Comparison of ENCODE assay signal across 17 cellular contexts in genomic region chr9:114395768-114396167, GRCh38. TPM values are rescaled to one million over a fixed set of nuclear protein-coding genes. Genes with fewer than 3 reads are reported as not detected.
DNase-seq lines count a peak whose midpoint lies in the region; ATAC-seq, FAIRE-seq and TF ChIP-seq lines count a peak whose summit lies in the region.
"Had no signal": no experiment of that assay in that cellular context is flagged by ENCODE, and none has a peak within 500 bp of the region (broad histone marks: within the 10 kb centered on the region; RNA-seq: fewer than 3 reads in every experiment).

No MANE protein-coding gene starts in this region.

- ATAC-seq in Panc1, result no peak
- no peak for ATAC-seq in stimulated activated effector memory CD8-positive, alpha-beta T cell treated with anti-CD3 and anti-CD28 coated beads, Interleukin-12 subunit alpha, Interleukin-12 subunit beta, amount 100 ng/mL, for 72 hours
- ATAC-seq: sciatic nerve had no signal

- no peaks in the 10 kb centered on the region; the same call in 1 of the 2 replicates for H3K36me3 ChIP-seq in Panc1 (ENCODE audit: control insufficient read depth, insufficient read depth, low read length)
- H3K36me3 ChIP-seq in MG63, result no peaks in the 10 kb centered on the region
- H3K36me3 ChIP-seq: SJCRH30, tibial nerve had no signal

- H3K4me1 Mint-ChIP-seq in T-helper 1 cell treated with Interleukin-12 subunit alpha and Interleukin-12 subunit beta and Interleukin-4 antibody, amounts not matched to agents 30 μg/mL and 1 μg/mL, for 36 hours (ENCODE audit: low read depth), result peaks cover 52% of the 10 kb centered on the region
- peaks cover 56% of the 10 kb centered on the region for H3K4me1 Mint-ChIP-seq in stimulated activated effector memory CD8-positive, alpha-beta T cell treated with anti-CD3 and anti-CD28 coated beads, Interleukin-12 subunit alpha, Interleukin-12 subunit beta, amount 100 ng/mL, for 72 hours

- peak overlapping the region; percentile 31 for H3K4me3 Mint-ChIP-seq in T-helper 1 cell treated with Interleukin-12 subunit alpha and Interleukin-12 subunit beta and Interleukin-4 antibody, amounts not matched to agents 30 μg/mL and 1 μg/mL, for 36 hours
- H3K4me3 Mint-ChIP-seq in stimulated activated effector memory CD8-positive, alpha-beta T cell treated with anti-CD3 and anti-CD28 coated beads, Interleukin-12 subunit alpha, Interleukin-12 subunit beta, amount 100 ng/mL, for 72 hours, result peak overlapping the region; percentile 25

- POLR2A ChIA-PET in Panc1 (lab: Charles Lee), result interaction anchor here (0.9 kb wide), 1 partner anchor 45 kb away, joined by 4 read pairs; no protein-coding TSS in a partner anchor

- DNase-seq in T-helper 1 cell (no peak), Panc1 (ENCODE audit: low read depth, low spot score) (no peak), coronary artery (ENCODE audit: low spot score) (no peak), MG63 (no peak), urothelium cell line (ENCODE audit: low spot score) (no peak), NCI-H2107 treated with DMSO at 0.1 percent for 48 hours (lab: John Stamatoyannopoulos, UW; ENCODE audit: unreplicated experiment) (no peak)
- DNase-seq in stimulated activated effector memory CD8-positive, alpha-beta T cell treated with anti-CD3 and anti-CD28 coated beads, Interleukin-12 subunit alpha, Interleukin-12 subunit beta, amount 100 ng/mL, for 72 hours (ENCODE audit: low spot score in 2 of 2), result no peak
- DNase-seq: activated gamma-delta T cell treated with Interleukin-2 at 50 U/mL for 16 hours, Calu3, KG1, NCI-H187, SJCRH30 had no signal

- TF ChIP-seq CTCF in Panc1 (IDR thresholded peaks at IDR 0.05) (no peak), coronary artery (IDR thresholded peaks at IDR 0.05) (no peak)

- H3K9me3 Mint-ChIP-seq in T-helper 1 cell treated with Interleukin-12 subunit alpha and Interleukin-12 subunit beta and Interleukin-4 antibody, amounts not matched to agents 30 μg/mL and 1 μg/mL, for 36 hours, result no peaks in the 10 kb centered on the region
- H3K9me3 Mint-ChIP-seq in stimulated activated effector memory CD8-positive, alpha-beta T cell treated with anti-CD3 and anti-CD28 coated beads, Interleukin-12 subunit alpha, Interleukin-12 subunit beta, amount 100 ng/mL, for 72 hours, result no peaks in the 10 kb centered on the region

- no peak overlapping the region for H3K4me3 ChIP-seq in Panc1 (ENCODE audit: low read depth in 2 of 2, low read length in 2 of 2)
- H3K4me3 ChIP-seq in coronary artery, result no peak overlapping the region
- H3K4me3 ChIP-seq in MG63, result no peak overlapping the region
- H3K4me3 ChIP-seq: SJCRH30 had no signal

- CTCF ChIA-PET in Panc1 (lab: Charles Lee), result no interaction called here

- H3K9me3 ChIP-seq in Panc1 (ENCODE audit: control insufficient read depth, insufficient read depth, low read depth, low read length), result no peaks in the 10 kb centered on the region
- no peaks in the 10 kb centered on the region for H3K9me3 ChIP-seq in MG63
- H3K9me3 ChIP-seq: SJCRH30, tibial nerve had no signal

- in situ Hi-C loops in Panc1 (cut with HindIII; ENCODE audit: low pct_unique_long_range_greater_than_20kb, low sequenced_read_pairs), result no loop called here

- H3K27ac ChIP-seq in Panc1 (ENCODE audit: low read length), result peak overlapping the region; percentile 75; the same call in 1 of the 2 replicates
- H3K27ac ChIP-seq in coronary artery, result peak overlapping the region; percentile 28 to 70
- H3K27ac ChIP-seq: SJCRH30 had no signal

- H3K27me3 Mint-ChIP-seq in T-helper 1 cell treated with Interleukin-12 subunit alpha and Interleukin-12 subunit beta and Interleukin-4 antibody, amounts not matched to agents 30 μg/mL and 1 μg/mL, for 36 hours (ENCODE audit: low read depth), result no peaks in the 10 kb centered on the region

- no peak for FAIRE-seq in urothelium cell line (lab: Jason Lieb, UNC)
- FAIRE-seq: colon, keratinocyte had no signal

- no TSS peak for BruUV-seq in Panc1 (replicated peaks; lab: Mats Ljungman, UMichigan)

- H3K27me3 ChIP-seq in Panc1 (ENCODE audit: control insufficient read depth, insufficient read depth, low read length) (no peaks in the 10 kb centered on the region), MG63 (no peaks in the 10 kb centered on the region)
- H3K27me3 ChIP-seq: SJCRH30, tibial nerve had no signal

- H3K36me3 Mint-ChIP-seq in T-helper 1 cell treated with Interleukin-12 subunit alpha and Interleukin-12 subunit beta and Interleukin-4 antibody, amounts not matched to agents 30 μg/mL and 1 μg/mL, for 36 hours (ENCODE audit: low read depth), result peaks cover 19% of the 10 kb centered on the region
- peaks cover 72% of the 10 kb centered on the region for H3K36me3 Mint-ChIP-seq in stimulated activated effector memory CD8-positive, alpha-beta T cell treated with anti-CD3 and anti-CD28 coated beads, Interleukin-12 subunit alpha, Interleukin-12 subunit beta, amount 100 ng/mL, for 72 hours

- H3K4me1 ChIP-seq in Panc1 (ENCODE audit: control insufficient read depth, insufficient read depth, low read length), result peaks cover 4% of the 10 kb centered on the region

- intact Hi-C loops in Panc1 (cut with micrococcal nuclease; ENCODE audit: unreplicated experiment), result no loop called here

- H3K27ac Mint-ChIP-seq in T-helper 1 cell treated with Interleukin-12 subunit alpha and Interleukin-12 subunit beta and Interleukin-4 antibody, amounts not matched to agents 30 μg/mL and 1 μg/mL, for 36 hours, result no peak overlapping the region
- peak overlapping the region; percentile 77 for H3K27ac Mint-ChIP-seq in stimulated activated effector memory CD8-positive, alpha-beta T cell treated with anti-CD3 and anti-CD28 coated beads, Interleukin-12 subunit alpha, Interleukin-12 subunit beta, amount 100 ng/mL, for 72 hours

RNA-seq across cellular contexts. Expression of gene AKNA, which starts 8.0 kb away (rescaled TPM):
- total RNA-seq in Panc1 (2021; ENCODE audit: unreplicated experiment), result 10.1 TPM
- 6.9 TPM for polyA plus RNA-seq in Panc1 (2012; ENCODE audit: insufficient read length)
- total RNA-seq in MG63 (2014; rRNA removed; shearing (Covaris generic); ENCODE audit: low replicate concordance), result 0.17 and 1.4 TPM in 2 replicates
